Comparison of ENCODE assay signal across 9 cellular contexts in the genomic region with DNA sequence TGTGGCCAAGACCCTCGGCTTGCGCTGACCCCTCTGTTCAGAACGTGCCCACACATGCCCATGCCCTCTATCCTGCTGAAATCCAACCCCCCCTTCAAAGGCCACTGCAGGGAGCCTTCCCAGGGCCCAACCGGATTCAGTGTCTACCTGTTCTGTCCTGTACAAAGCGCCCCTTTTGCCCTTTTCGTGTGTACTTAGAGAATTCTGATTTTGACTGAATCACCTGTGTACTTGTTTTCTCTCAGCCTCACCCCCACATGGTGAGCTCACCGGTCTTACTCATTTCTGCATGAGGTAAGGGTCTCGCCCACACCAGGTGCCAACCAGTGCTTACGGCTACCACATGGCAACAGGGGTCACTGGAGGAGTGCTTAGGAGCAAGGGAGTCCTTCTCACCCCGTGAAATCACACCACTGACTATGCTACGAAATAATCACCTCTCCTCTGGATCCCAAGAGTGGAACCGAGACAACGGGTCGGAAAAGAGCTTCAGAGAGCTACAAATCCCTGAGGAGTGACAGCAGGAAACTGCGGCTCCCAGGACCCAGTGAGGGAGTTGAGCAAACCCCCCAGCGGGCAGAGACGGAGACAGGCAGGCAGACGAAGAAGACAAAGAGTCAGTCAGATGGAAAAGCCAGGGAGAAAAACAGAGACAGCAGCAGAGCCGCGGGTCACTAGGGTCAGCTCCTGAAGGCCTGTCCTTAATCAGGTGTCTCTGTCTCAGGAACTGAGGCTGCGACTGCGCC. TPM values are rescaled to one million over a fixed set of nuclear protein-coding genes. Genes with fewer than 3 reads are reported as not detected.
A peak's percentile ranks its signal among the peaks of the same experiment; 100 is the strongest.
DNase-seq lines count a peak whose midpoint lies in the region; ATAC-seq and TF ChIP-seq lines count a peak whose summit lies in the region.
"Had no signal": no experiment of that assay in that cellular context is flagged by ENCODE, and none has a peak within 500 bp of the region (broad histone marks: within the 10 kb centered on the region; RNA-seq: fewer than 3 reads in every experiment).

No MANE protein-coding gene starts in this region.

- DNase-seq in ACHN, result peak; percentile 72
- peak; percentile 71 for DNase-seq in IMR-90
- DNase-seq in activated naive CD4-positive, alpha-beta T cell treated with anti-CD3 and anti-CD28 coated beads, Interleukin-2, amount 50 U/mL, for 16 hours, result peak; percentile 55
- peak; percentile 59 for DNase-seq in left kidney (ENCODE audit: low read depth, low spot score)
- peak; percentile 36 to 67 for DNase-seq in stimulated activated naive CD8-positive, alpha-beta T cell treated with anti-CD3 and anti-CD28 coated beads, Interleukin-15, amount 100 ng/mL, for 72 hours
- DNase-seq in naive thymus-derived CD8-positive, alpha-beta T cell, result no peak
- no peak for DNase-seq in iPS-NIHi11 (ENCODE audit: low spot score)

- H4K5ac ChIP-seq in IMR-90 (ENCODE audit: low read depth, low read length), result peak overlapping the region; percentile 74

- no peaks in the 10 kb centered on the region for H3K9me3 Mint-ChIP-seq in stimulated activated naive CD8-positive, alpha-beta T cell treated with anti-CD3 and anti-CD28 coated beads, Interleukin-15, amount 100 ng/mL, for 72 hours
- H3K9me3 Mint-ChIP-seq in naive thymus-derived CD8-positive, alpha-beta T cell, result no peaks in the 10 kb centered on the region

- peaks cover 4 to 49% of the 10 kb centered on the region in 2 experiments; a peak in 3 of 4 replicates for H3K79me1 ChIP-seq in IMR-90 (ENCODE audit: low read depth in 1 of 2, low read length in 2 of 2)

- dilution Hi-C loops in IMR-90 (cut with HindIII; ENCODE audit: low sequenced_read_pairs, unreplicated experiment), result no loop called here

- H2BK5ac ChIP-seq in IMR-90 (ENCODE audit: low read depth, low read length, poor library complexity, severe bottlenecking), result peak overlapping the region; percentile 98

- TF ChIP-seq CTCF in IMR-90 (conservative IDR thresholded peaks at IDR 0.05; ENCODE audit: low read depth, low read length), result no peak

- H3K18ac ChIP-seq in IMR-90 (ENCODE audit: low read depth, low read length), result peak overlapping the region; percentile 90

- H4K91ac ChIP-seq in IMR-90 (ENCODE audit: insufficient read depth, low read depth, low read length), result peak overlapping the region; percentile 100

- peak overlapping the region; percentile 74 for H3K23ac ChIP-seq in IMR-90 (ENCODE audit: low read depth, low read length)

- H2AK5ac ChIP-seq in IMR-90 (ENCODE audit: low read depth, low read length), result peak overlapping the region; percentile 100

- H2BK15ac ChIP-seq in IMR-90 (ENCODE audit: low read depth, low read length), result peak overlapping the region; percentile 99; the same call in 2 of the 3 replicates

- H2BK20ac ChIP-seq in IMR-90 (ENCODE audit: low read depth, low read length), result peak overlapping the region; percentile 100

- no peaks in the 10 kb centered on the region for H3K9me3 ChIP-seq in IMR-90 (ENCODE audit: control insufficient read depth, insufficient read depth, low read length)

- TF ChIP-seq POLR2A in IMR-90 (IDR thresholded peaks at IDR 0.05; ENCODE audit: low read depth, low read length), result no peak

- peaks cover 31% of the 10 kb centered on the region for H3K4me1 ChIP-seq in IMR-90 (ENCODE audit: control insufficient read depth, insufficient read depth, low read length)

- H3K36me3 ChIP-seq in IMR-90 (ENCODE audit: control insufficient read depth, insufficient read depth, low read length), result no peaks in the 10 kb centered on the region

- no peak overlapping the region for H3K4me2 ChIP-seq in IMR-90 (ENCODE audit: low read depth, low read length)

- in situ Hi-C loops in ACHN (cut with HindIII; ENCODE audit: low pct_ligation_motif_present, low pct_unique_long_range_greater_than_20kb, low sequenced_read_pairs), result no loop called here
- in situ Hi-C loops in IMR-90 (cut with MboI; ENCODE audit: low sequenced_read_pairs), result loop anchor here (5.0 to 10.0 kb wide), 2 partner anchors 35 to 53 kb away; no protein-coding TSS in a partner anchor

- H3K27me3 ChIP-seq in IMR-90 (ENCODE audit: control insufficient read depth, insufficient read depth, low read length), result no peaks in the 10 kb centered on the region

- H3K14ac ChIP-seq in IMR-90 (replicated peaks; ENCODE audit: low read depth, low read length), result peak overlapping the region; percentile 98

- H2AFZ ChIP-seq in IMR-90 (replicated peaks; ENCODE audit: low read length, poor library complexity), result peak overlapping the region; percentile 96

- peak overlapping the region; percentile 20 for H3K9ac ChIP-seq in IMR-90 (ENCODE audit: low read depth, low read length)

- intact Hi-C loops in IMR-90 (cut with micrococcal nuclease), result loop anchor here (1.0 to 2.0 kb wide), 4 partner anchors 19 to 215 kb away; partner anchors contain the start of gene S100A3

- no peak for TF ChIP-seq RAD21 in IMR-90 (IDR thresholded peaks at IDR 0.05; ENCODE audit: low read length)

- H3K9me1 ChIP-seq in IMR-90 (ENCODE audit: insufficient read depth, low read length), result peaks cover 30% of the 10 kb centered on the region

- peak overlapping the region; percentile 92 for H2AK9ac ChIP-seq in IMR-90 (replicated peaks; ENCODE audit: low read depth, low read length, poor library complexity)

- CTCF ChIA-PET in IMR-90 (lab: Yijun Ruan, JAX), result interaction anchor here (0.6 to 1.7 kb wide), 11 partner anchors 10 to 61 kb away, joined by 3 to 19 read pairs (median 7); partner anchors contain the start of genes S100A13 and S100A6

- H2BK120ac ChIP-seq in IMR-90 (ENCODE audit: low read depth, low read length), result peak overlapping the region; percentile 100

- peak overlapping the region; percentile 100 for H3K4ac ChIP-seq in IMR-90 (ENCODE audit: low read depth, low read length)

- H3K36me3 Mint-ChIP-seq in naive thymus-derived CD8-positive, alpha-beta T cell, result no peaks in the 10 kb centered on the region

- POLR2A ChIA-PET in IMR-90 (lab: Charles Lee; ENCODE audit: unreplicated experiment), result interaction anchor here (0.5 to 3.7 kb wide), 6 partner anchors 33 to 87 kb away, joined by 3 to 28 read pairs (median 4); partner anchors contain the start of genes CHTOP, S100A13 and S100A6
- POLR2A ChIA-PET in naive thymus-derived CD8-positive, alpha-beta T cell (lab: Charles Lee), result interaction anchor here (1.1 to 5.8 kb wide), 6 partner anchors 21 to 57 kb away, joined by 3 to 44 read pairs (median 10); partner anchors contain the start of genes S100A4 and S100A6

- H3K4me3 Mint-ChIP-seq in stimulated activated naive CD8-positive, alpha-beta T cell treated with anti-CD3 and anti-CD28 coated beads, Interleukin-15, amount 100 ng/mL, for 72 hours, result peak overlapping the region; percentile 35 to 53
- peak overlapping the region in 3 of 10 donors; percentile 14 to 48 (median 30) for H3K4me3 Mint-ChIP-seq in naive thymus-derived CD8-positive, alpha-beta T cell

- peak overlapping the region; percentile 62 for H3K56ac ChIP-seq in IMR-90 (ENCODE audit: extremely low read depth, insufficient read depth, low read length)

- H3K27me3 Mint-ChIP-seq in stimulated activated naive CD8-positive, alpha-beta T cell treated with anti-CD3 and anti-CD28 coated beads, Interleukin-15, amount 100 ng/mL, for 72 hours, result no peaks in the 10 kb centered on the region
- peaks cover 0 to 12% (median 3%) of the 10 kb centered on the region in 5 donors for H3K27me3 Mint-ChIP-seq in naive thymus-derived CD8-positive, alpha-beta T cell

- no peak overlapping the region for H3K4me3 ChIP-seq in IMR-90 (ENCODE audit: insufficient read depth, low read depth, low read length)

- 82% methylated on average over 8 of the region's 22 CpGs; no CpG with 5 or more reads in 1 of the 2 experiments for WGBS in IMR-90 (ENCODE audit: extremely low coverage in 2 of 2, insufficient read length in 1 of 2), 2 experiments

- peak overlapping the region; percentile 67 to 79 for H3K27ac Mint-ChIP-seq in stimulated activated naive CD8-positive, alpha-beta T cell treated with anti-CD3 and anti-CD28 coated beads, Interleukin-15, amount 100 ng/mL, for 72 hours
- peak overlapping the region in 5 of 10 donors; percentile 7 to 77 (median 60) for H3K27ac Mint-ChIP-seq in naive thymus-derived CD8-positive, alpha-beta T cell

- ATAC-seq in IMR-90 (ENCODE audit: low read depth) (no peak), HG02938 (IDR thresholded peaks at IDR 0.05; ENCODE audit: unreplicated experiment) (no peak)
- peak; percentile 58 for ATAC-seq in stimulated activated naive CD8-positive, alpha-beta T cell treated with anti-CD3 and anti-CD28 coated beads, Interleukin-15, amount 100 ng/mL, for 72 hours
- no peak for ATAC-seq in naive thymus-derived CD8-positive, alpha-beta T cell

- no peaks in the 10 kb centered on the region for H4K20me1 ChIP-seq in IMR-90 (ENCODE audit: insufficient read depth, low read length)

- no TSS peak for BruUV-seq in IMR-90 (replicated peaks; lab: Mats Ljungman, UMichigan)

- peak overlapping the region; percentile 96 to 97 for H4K8ac ChIP-seq in IMR-90 (ENCODE audit: low read depth in 2 of 2, low read length in 2 of 2)

- H3K4me1 Mint-ChIP-seq in stimulated activated naive CD8-positive, alpha-beta T cell treated with anti-CD3 and anti-CD28 coated beads, Interleukin-15, amount 100 ng/mL, for 72 hours, result peaks cover 61% of the 10 kb centered on the region
- H3K4me1 Mint-ChIP-seq in naive thymus-derived CD8-positive, alpha-beta T cell, result peaks cover 16 to 37% (median 30%) of the 10 kb centered on the region in 4 donors

- H3K27ac ChIP-seq in IMR-90 (ENCODE audit: insufficient read depth, low read length), result peak overlapping the region; percentile 94

RNA-seq across cellular contexts. Expression of gene S100A2, which starts 2.1 kb away (rescaled TPM):
- 3.6 and 4.4 TPM in 2 replicates for total RNA-seq in IMR-90 (2012; rRNA removed)
- 7.9 and 9.5 TPM in 2 replicates for polyA plus RNA-seq in IMR-90 (2012; rRNA removed)
- 6.2 and 11.3 TPM in 2 replicates for polyA plus RNA-seq in IMR-90 (2012; cell fraction: cytosol; rRNA removed)
- 5.1 TPM in 2 replicates for polyA plus RNA-seq in IMR-90 (2012; cell fraction: nucleus; rRNA removed; ENCODE audit: low replicate concordance)
- not detected for total RNA-seq in naive thymus-derived CD8-positive, alpha-beta T cell
- not detected for polyA plus RNA-seq in naive thymus-derived CD8-positive, alpha-beta T cell

RNA-seq across cellular contexts. Expression of gene S100A3, which starts 18.7 kb away (rescaled TPM):
- 1.4 and 2.9 TPM in 2 replicates for total RNA-seq in IMR-90 (2012; rRNA removed)
- polyA plus RNA-seq in IMR-90 (2012; rRNA removed), result 4.5 and 6.2 TPM in 2 replicates
- 5.1 and 8.9 TPM in 2 replicates for polyA plus RNA-seq in IMR-90 (2012; cell fraction: cytosol; rRNA removed)
- 3.3 and 5.1 TPM in 2 replicates for polyA plus RNA-seq in IMR-90 (2012; cell fraction: nucleus; rRNA removed; ENCODE audit: low replicate concordance)
- total RNA-seq in naive thymus-derived CD8-positive, alpha-beta T cell, result not detected
- polyA plus RNA-seq in naive thymus-derived CD8-positive, alpha-beta T cell, result not detected
- total RNA-seq: GM12878 had no signal

RNA-seq across cellular contexts. Expression of gene S100A4, which starts 22.2 kb away (rescaled TPM):
- total RNA-seq in IMR-90 (2012; rRNA removed), result 5.6 and 7.5 TPM in 2 replicates
- polyA plus RNA-seq in IMR-90 (2012; rRNA removed), result 15.0 and 16.6 TPM in 2 replicates
- polyA plus RNA-seq in IMR-90 (2012; cell fraction: cytosol; rRNA removed), result 17.1 and 25.7 TPM in 2 replicates
- polyA plus RNA-seq in IMR-90 (2012; cell fraction: nucleus; rRNA removed; ENCODE audit: low replicate concordance), result 3.3 and 5.2 TPM in 2 replicates
- total RNA-seq in naive thymus-derived CD8-positive, alpha-beta T cell, result 100 to 1,000 TPM; 115 to 129 TPM
- 1,000 to 10,000 TPM in 1 of 3 donors, 100 to 1,000 TPM in 2; 421 to 1,131 (median 581) TPM for polyA plus RNA-seq in naive thymus-derived CD8-positive, alpha-beta T cell

RNA-seq across cellular contexts. Expression of gene S100A5, which starts 27.1 kb away (rescaled TPM):
- 0.56 TPM in 1 of 2 replicates, not detected in the other for total RNA-seq in IMR-90 (2012; rRNA removed)
- 0.27 and 0.55 TPM in 2 replicates for polyA plus RNA-seq in IMR-90 (2012; rRNA removed)
- 1.1 TPM in 1 of 2 replicates, not detected in the other for polyA plus RNA-seq in IMR-90 (2012; cell fraction: cytosol; rRNA removed)
- polyA plus RNA-seq in IMR-90 (2012; cell fraction: nucleus; rRNA removed; ENCODE audit: low replicate concordance), result not detected in 2 replicates
- 1 to 10 TPM in 1 of 2 experiments, not detected in 1; 1.4 TPM for total RNA-seq in naive thymus-derived CD8-positive, alpha-beta T cell
- polyA plus RNA-seq in naive thymus-derived CD8-positive, alpha-beta T cell, result under 1 TPM in 2 of 3 donors, not detected in 1; 0.63 to 0.78 TPM

RNA-seq across cellular contexts. Expression of gene S100A6, which starts 32.0 kb away (rescaled TPM):
- total RNA-seq in IMR-90 (2012; rRNA removed), result 373 and 555 TPM in 2 replicates
- polyA plus RNA-seq in IMR-90 (2012; rRNA removed), result 1,755 and 2,394 TPM in 2 replicates
- 755 and 1,450 TPM in 2 replicates for polyA plus RNA-seq in IMR-90 (2012; cell fraction: cytosol; rRNA removed)
- 227 and 313 TPM in 2 replicates for polyA plus RNA-seq in IMR-90 (2012; cell fraction: nucleus; rRNA removed; ENCODE audit: low replicate concordance)
- 100 to 1,000 TPM; 223 to 232 TPM for total RNA-seq in naive thymus-derived CD8-positive, alpha-beta T cell
- polyA plus RNA-seq in naive thymus-derived CD8-positive, alpha-beta T cell, result 100 to 1,000 TPM; 443 to 707 (median 568) TPM

Comparison
In these comparisons a context has a peak if more than half of its experiments do, and no peak if none do; other contexts are left out.
1. DNase-seq: peak in ACHN (single experiment), IMR-90 (single experiment), activated naive CD4-positive, alpha-beta T cell treated with anti-CD3 and anti-CD28 coated beads, Interleukin-2, amount 50 U/mL, for 16 hours (single experiment), left kidney (single experiment) and stimulated activated naive CD8-positive, alpha-beta T cell treated with anti-CD3 and anti-CD28 coated beads, Interleukin-15, amount 100 ng/mL, for 72 hours (2 of 2); none in naive thymus-derived CD8-positive, alpha-beta T cell (0 of 10) and iPS-NIHi11 (single experiment).
2. RNA of gene S100A4, which starts 22.2 kb away (total RNA-seq): 115 to 129 TPM in naive thymus-derived CD8-positive, alpha-beta T cell; 5.6 to 7.5 TPM in IMR-90; every median in the first group is over 10 times any median in the second.